11 cellular contexts compared by ENCODE assay signal in genomic region chr1:38652217-38652616, GRCh38.
"Had no signal": no experiment of that assay in that cellular context is flagged by ENCODE, and none has a peak within 500 bp of the region (broad histone marks: within the 10 kb centered on the region; RNA-seq: fewer than 3 reads in every experiment).

No MANE protein-coding gene starts in this region.

- DNase-seq: GM23248, GOT3, H7, H9, HCEC 1CT, HFFc6 had no signal

- H3K4me3 ChIP-seq: GM23248, GM23338, HAP-1 had no signal

- H3K4me3 Mint-ChIP-seq: GM23338, H9, HFFc6 had no signal

- H2AFZ ChIP-seq: GM23248, GM23338 had no signal

- FAIRE-seq: H1, H54 had no signal

- H3K9ac ChIP-seq: GM23248 had no signal

- ATAC-seq: GM23338, HCT116 had no signal

- H3K27ac ChIP-seq: GM23248 had no signal

- H3K4me2 ChIP-seq: GM23338 had no signal

- H3K4me1 ChIP-seq: HAP-1 had no signal

- H3K9me3 ChIP-seq: HAP-1 had no signal

- H3K27ac Mint-ChIP-seq: GM23338, H9, HFFc6 had no signal

- H3K36me3 ChIP-seq: HAP-1 had no signal
